ENCODE assay signal across 11 cellular contexts in the genomic region with DNA sequence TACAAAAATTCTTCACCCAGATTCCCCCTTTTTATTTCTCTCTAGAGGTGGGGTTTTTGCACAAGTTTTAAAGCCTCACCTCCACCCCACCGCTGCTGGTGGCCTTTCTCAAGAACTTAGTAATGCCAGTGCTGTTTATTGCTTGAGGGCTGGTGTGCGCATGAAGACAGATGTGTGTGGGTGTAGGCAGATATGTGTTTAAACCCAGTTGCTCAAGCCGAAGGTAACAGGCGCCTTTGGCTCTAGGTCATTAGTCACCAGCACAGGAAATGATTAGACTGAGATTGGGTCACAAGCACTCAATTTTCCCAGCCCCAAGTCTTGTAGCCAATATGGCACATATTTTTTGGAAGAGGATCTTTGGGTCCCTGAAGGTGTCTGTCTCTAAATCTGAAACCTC. TPM values are rescaled to one million over a fixed set of nuclear protein-coding genes. Genes with fewer than 3 reads are reported as not detected.
A peak's percentile ranks its signal among the peaks of the same experiment; 100 is the strongest.
DNase-seq lines count a peak whose midpoint lies in the region; ATAC-seq, FAIRE-seq and TF ChIP-seq lines count a peak whose summit lies in the region.
"Had no signal": no experiment of that assay in that cellular context is flagged by ENCODE, and none has a peak within 500 bp of the region (broad histone marks: within the 10 kb centered on the region; RNA-seq: fewer than 3 reads in every experiment).

No MANE protein-coding gene starts in this region.

- H3F3A ChIP-seq in PC-9 (ENCODE audit: insufficient read depth, low read depth) = peaks cover 14% of the 10 kb centered on the region; the same call in 1 of the 2 replicates

- no peak for FAIRE-seq in pancreas (lab: Jason Lieb, UNC)

- no peak for ATAC-seq in HG02973 (IDR thresholded peaks at IDR 0.05; ENCODE audit: unreplicated experiment)
- no peak for ATAC-seq in pancreas
- ATAC-seq: effector memory CD8-positive, alpha-beta T cell had no signal

- BruUV-seq in PC-9 (replicated peaks; lab: Mats Ljungman, UMichigan) = no TSS peak

- no peak overlapping the region for H2AFZ ChIP-seq in PC-9

- H3K36me3 ChIP-seq in PC-9 (ENCODE audit: low read depth) = no peaks in the 10 kb centered on the region
- H3K36me3 ChIP-seq in pancreas = no peaks in the 10 kb centered on the region

- WGBS in pancreas, 2 donors = 74 to 76% methylated on average over 4 of the region's 4 CpGs

- H3K4me1 ChIP-seq in PC-9 (replicated peaks; ENCODE audit: insufficient read depth) (peaks cover 42% of the 10 kb centered on the region), pancreas (no peaks in the 10 kb centered on the region)

- H3K79me2 ChIP-seq in PC-9 (ENCODE audit: low read depth) = peaks cover 18% of the 10 kb centered on the region

- POLR2A ChIA-PET in PC-9 (lab: Charles Lee; ENCODE audit: unreplicated experiment) = interaction anchor here (0.6 kb wide), 1 partner anchor 1716 kb away, joined by 8 read pairs; no protein-coding TSS in a partner anchor

- H4K20me1 ChIP-seq in PC-9 (ENCODE audit: insufficient read depth) = no peaks in the 10 kb centered on the region

- TF ChIP-seq CTCF in PC-9 (conservative IDR thresholded peaks at IDR 0.05) (no peak), fibroblast of villous mesenchyme (IDR thresholded peaks at IDR 0.05; ENCODE audit: insufficient read depth, low read depth, low read length) (no peak), pancreas (IDR thresholded peaks at IDR 0.05) (no peak)

- intact Hi-C loops in PC-9 (cut with micrococcal nuclease; ENCODE audit: unreplicated experiment) = no loop called here
- intact Hi-C loops in pancreas (cut with DNase I) = no loop called here

- H3K9me2 ChIP-seq in PC-9 (ENCODE audit: insufficient read depth) = no peaks in the 10 kb centered on the region

- H3K4me3 ChIP-seq in PC-9 (no peak overlapping the region), fibroblast of villous mesenchyme (ENCODE audit: low read depth, low read length) (no peak overlapping the region), pancreas (no peak overlapping the region)

- H3K27ac ChIP-seq in PC-9 (peak overlapping the region; percentile 41; the same call in 1 of the 2 replicates), pancreas (no peak overlapping the region)

- H3K27me3 ChIP-seq in PC-9 (ENCODE audit: insufficient read depth, low read depth) = no peaks in the 10 kb centered on the region
- H3K27me3 ChIP-seq in pancreas = no peaks in the 10 kb centered on the region

- H3K4me2 ChIP-seq in PC-9 = peak overlapping the region; percentile 9

- no peaks in the 10 kb centered on the region for H3K9me3 ChIP-seq in PC-9 (ENCODE audit: insufficient read depth, low read depth)
- no peaks in the 10 kb centered on the region for H3K9me3 ChIP-seq in pancreas

- CTCF ChIA-PET in PC-9 (lab: Charles Lee) = no interaction called here

- DNase-seq in A172 (ENCODE audit: low spot score) = peak; percentile 51
- DNase-seq in EH (ENCODE audit: low read depth) = peak; percentile 85
- peak in 1 of 2 experiments; percentile 75 for DNase-seq in PC-9
- DNase-seq in fibroblast of villous mesenchyme (ENCODE audit: low read depth) = peak; percentile 98
- DNase-seq in pancreas = no peak
- no peak for DNase-seq in activated CD8-positive, alpha-beta memory T cell treated with anti-CD3 and anti-CD28 coated beads for 24 hours
- no peak for DNase-seq in NCI-H1105 (lab: John Stamatoyannopoulos, UW)
- DNase-seq: effector memory CD8-positive, alpha-beta T cell; stimulated activated CD4-positive, alpha-beta T cell treated with anti-CD3 and anti-CD28 coated beads, Interleukin-12 subunit alpha, Interleukin-12 subunit beta, amount 100 ng/mL, for 4 hours; stimulated activated naive CD4-positive, alpha-beta T cell had no signal

RNA-seq across cellular contexts. Expression of a gene that starts 2.7 kb away (rescaled TPM):
- total RNA-seq in A172 (2014; rRNA removed; shearing (Covaris generic)) = 4.7 and 9.7 TPM in 2 replicates
- total RNA-seq in PC-9 (2021) = 5.4 and 6.1 TPM in 2 replicates
- 115 and 147 TPM in 2 replicates for total RNA-seq in fibroblast of villous mesenchyme
- total RNA-seq in pancreas = 1 to 10 TPM in 3 of 6 donors, under 1 TPM in 3; 0.46 to 5.5 (median 2.3) TPM
- 1 to 10 TPM in 1 of 2 donors, under 1 TPM in 1; 0.61 to 1.1 TPM for polyA plus RNA-seq in pancreas

Comparison
In these comparisons a context has a peak if more than half of its experiments do, and no peak if none do; other contexts are left out.
1. DNase-seq: peak in A172 (single experiment), EH (single experiment) and fibroblast of villous mesenchyme (single experiment); none in pancreas (0 of 6), activated CD8-positive, alpha-beta memory T cell treated with anti-CD3 and anti-CD28 coated beads for 24 hours (single experiment) and NCI-H1105 (single experiment).
2. RNA of a gene that starts 2.7 kb away (total RNA-seq): 115 to 147 TPM in fibroblast of villous mesenchyme; 4.7 to 9.7 TPM in A172, 5.4 to 6.1 TPM in PC-9 and 0.46 to 5.5 TPM in pancreas; every median in the first group is over 10 times any median in the second.